8 cellular contexts compared by ENCODE assay signal in the genomic region with DNA sequence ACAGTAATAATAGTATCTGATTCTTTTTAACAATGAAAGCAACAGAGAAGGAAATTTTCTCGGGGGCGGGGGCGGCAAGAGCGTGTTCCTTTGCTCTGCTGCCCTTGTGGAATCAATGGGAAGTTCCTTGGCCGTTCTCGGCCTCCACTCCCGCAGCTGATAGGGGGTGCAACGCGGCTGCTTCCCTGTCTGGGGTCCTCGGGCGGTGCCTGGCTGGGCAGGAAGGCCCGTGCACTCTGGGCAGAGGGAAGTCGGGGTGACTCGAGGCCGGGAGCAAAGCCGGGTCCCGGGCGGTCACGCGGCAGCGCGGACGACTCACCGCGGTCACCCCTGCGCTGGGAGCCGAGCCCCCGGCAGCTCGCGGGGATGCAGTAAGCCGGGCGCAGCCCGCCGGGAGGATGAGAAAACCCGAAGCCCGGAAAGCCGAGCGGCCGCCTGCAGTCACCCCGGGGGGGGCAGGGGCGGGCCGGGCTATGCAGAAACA. TPM values are rescaled to one million over a fixed set of nuclear protein-coding genes. Genes with fewer than 3 reads are reported as not detected.
DNase-seq lines count a peak whose midpoint lies in the region; ATAC-seq and TF ChIP-seq lines count a peak whose summit lies in the region.

No MANE protein-coding gene starts in this region.

- H3K4me1 Mint-ChIP-seq in Calu3 (ENCODE audit: low read depth, unreplicated experiment): peaks cover 8% of the 10 kb centered on the region

- no peak overlapping the region for H3K27ac Mint-ChIP-seq in Calu3 (ENCODE audit: unreplicated experiment)

- peak overlapping the region; percentile 88 for H3K4me2 ChIP-seq in neural cell (ENCODE audit: low read length)

- CTCF ChIA-PET in Calu3 (lab: Charles Lee): no interaction called here

- H3K36me3 ChIP-seq in colonic mucosa: no peaks in the 10 kb centered on the region
- peaks cover 5% of the 10 kb centered on the region for H3K36me3 ChIP-seq in neural cell (ENCODE audit: insufficient read depth, low read length)

- H3K9me3 Mint-ChIP-seq in Calu3 (ENCODE audit: low read depth, unreplicated experiment): no peaks in the 10 kb centered on the region

- no peaks in the 10 kb centered on the region for H3K9me2 ChIP-seq in neural cell (ENCODE audit: insufficient read depth, low read length)

- H3K27ac ChIP-seq in colonic mucosa (no peak overlapping the region), neural cell (ENCODE audit: low read length) (peak overlapping the region; percentile 99)

- H4K20me1 ChIP-seq in neural cell (ENCODE audit: insufficient read depth): peaks cover 46% of the 10 kb centered on the region

- H3K9ac ChIP-seq in colonic mucosa (ENCODE audit: low read depth in 2 of 2, low read length in 2 of 2) (no peak overlapping the region), neural cell (ENCODE audit: low read length) (peak overlapping the region; percentile 100)

- TF ChIP-seq EP300 in neural cell (conservative IDR thresholded peaks at IDR 0.05; ENCODE audit: poor library complexity, severe bottlenecking): no peak

- no peaks in the 10 kb centered on the region for H3K27me3 Mint-ChIP-seq in Calu3 (ENCODE audit: unreplicated experiment)

- DNase-seq in Calu3 (no peak), colonic mucosa (no peak), MV-4-11 (lab: John Stamatoyannopoulos, UW) (no peak), NCI-H748 treated with DMSO at 0.1 percent for 48 hours (lab: John Stamatoyannopoulos, UW) (no peak), midbrain (lab: John Stamatoyannopoulos, UW) (no peak)

- TF ChIP-seq CTCF in Calu3 (IDR thresholded peaks at IDR 0.05; ENCODE audit: unreplicated experiment) (no peak), colonic mucosa (IDR thresholded peaks at IDR 0.05) (no peak), neural cell (IDR thresholded peaks at IDR 0.05; ENCODE audit: poor library complexity, severe bottlenecking) (no peak)

- peaks cover 89% of the 10 kb centered on the region for H3K79me2 ChIP-seq in neural cell (replicated peaks; ENCODE audit: insufficient read depth, low read length)

- H2AFZ ChIP-seq in neural cell (ENCODE audit: low read depth, low read length): no peak overlapping the region

- peaks cover 5% of the 10 kb centered on the region for H3F3A ChIP-seq in neural cell (ENCODE audit: insufficient read depth, low read length, poor library complexity, severe bottlenecking)

- BruUV-seq in Calu3 (replicated peaks; lab: Mats Ljungman, UMichigan): TSS peak; percentile 14

- peaks cover 60% of the 10 kb centered on the region for H3K36me3 Mint-ChIP-seq in Calu3 (ENCODE audit: insufficient read depth, unreplicated experiment)

- intact Hi-C loops in Calu3 (cut with micrococcal nuclease; ENCODE audit: unreplicated experiment) (no loop called here), colonic mucosa (cut with DNase I) (no loop called here)

- ATAC-seq in HG03460 (IDR thresholded peaks at IDR 0.05; ENCODE audit: unreplicated experiment) (peak; percentile 10), GM18907 (IDR thresholded peaks at IDR 0.05; ENCODE audit: unreplicated experiment) (no peak)

- H3K4me3 Mint-ChIP-seq in Calu3 (ENCODE audit: low read depth, unreplicated experiment): peak overlapping the region; percentile 76

- H3K9me3 ChIP-seq in colonic mucosa (no peaks in the 10 kb centered on the region), neural cell (ENCODE audit: low read length) (no peaks in the 10 kb centered on the region)

- H3K27me3 ChIP-seq in colonic mucosa (peaks cover 33% of the 10 kb centered on the region), neural cell (ENCODE audit: insufficient read depth, low read depth, low read length) (no peaks in the 10 kb centered on the region)

- H3K4me1 ChIP-seq in colonic mucosa: peaks cover 16% of the 10 kb centered on the region

- H3K4me3 ChIP-seq in colonic mucosa (peak overlapping the region; percentile 59), neural cell (ENCODE audit: low read length) (peak overlapping the region; percentile 100)

- TF ChIP-seq RAD21 in neural cell (conservative IDR thresholded peaks at IDR 0.05): no peak

TF ChIP-seq in neural cell, 6 proteins besides CTCF, POLR2A, EP300 and RAD21:
- no peak for TF ChIP-seq SMC3 (conservative IDR thresholded peaks at IDR 0.05; ENCODE audit: poor library complexity)
- peak; percentile 78 for TF ChIP-seq REST (IDR thresholded peaks at IDR 0.05; ENCODE audit: borderline replicate concordance)
- peak; percentile 45 for TF ChIP-seq MXI1 (conservative IDR thresholded peaks at IDR 0.05; ENCODE audit: poor library complexity, severe bottlenecking)
TF ChIP-seq in neural cell: peak in this region for 2.

RNA-seq across cellular contexts. Expression of gene TUBB3, which starts 2.5 kb away (rescaled TPM):
- total RNA-seq in Calu3 (2022) (52.1 and 61.5 TPM in 2 replicates), colonic mucosa (1 to 10 TPM; 3.2 to 8.0 TPM)
- 2,442 and 2,885 TPM in 2 replicates for polyA plus RNA-seq in neural cell
- 1,854 and 2,133 TPM in 2 replicates for polyA minus RNA-seq in neural cell

RNA-seq across cellular contexts. Expression of gene MC1R, which starts 7.0 kb away (rescaled TPM):
- total RNA-seq in Calu3 (2022): 16.9 and 17.4 TPM in 2 replicates
- 1 to 10 TPM; 1.6 to 3.4 TPM for total RNA-seq in colonic mucosa
- 21.3 and 27.6 TPM in 2 replicates for polyA plus RNA-seq in neural cell
- 9.3 and 10.3 TPM in 2 replicates for polyA minus RNA-seq in neural cell

RNA-seq across cellular contexts. Expression of gene DEF8, which starts 22.9 kb away (rescaled TPM):
- total RNA-seq in Calu3 (2022) (67.0 and 70.1 TPM in 2 replicates), colonic mucosa (10 to 100 TPM; 24.5 to 28.5 TPM)
- polyA plus RNA-seq in neural cell: 212 and 213 TPM in 2 replicates
- polyA minus RNA-seq in neural cell: 103 and 113 TPM in 2 replicates

RNA-seq across cellular contexts. Expression of gene TCF25, which starts 52.2 kb away (rescaled TPM):
- total RNA-seq in Calu3 (2022) (270 and 300 TPM in 2 replicates), colonic mucosa (100 to 1,000 TPM; 164 to 165 TPM)
- polyA plus RNA-seq in neural cell: 200 and 240 TPM in 2 replicates
- polyA minus RNA-seq in neural cell: 172 and 202 TPM in 2 replicates
